Comparison of ENCODE assay signal across 8 cellular contexts in the genomic region with DNA sequence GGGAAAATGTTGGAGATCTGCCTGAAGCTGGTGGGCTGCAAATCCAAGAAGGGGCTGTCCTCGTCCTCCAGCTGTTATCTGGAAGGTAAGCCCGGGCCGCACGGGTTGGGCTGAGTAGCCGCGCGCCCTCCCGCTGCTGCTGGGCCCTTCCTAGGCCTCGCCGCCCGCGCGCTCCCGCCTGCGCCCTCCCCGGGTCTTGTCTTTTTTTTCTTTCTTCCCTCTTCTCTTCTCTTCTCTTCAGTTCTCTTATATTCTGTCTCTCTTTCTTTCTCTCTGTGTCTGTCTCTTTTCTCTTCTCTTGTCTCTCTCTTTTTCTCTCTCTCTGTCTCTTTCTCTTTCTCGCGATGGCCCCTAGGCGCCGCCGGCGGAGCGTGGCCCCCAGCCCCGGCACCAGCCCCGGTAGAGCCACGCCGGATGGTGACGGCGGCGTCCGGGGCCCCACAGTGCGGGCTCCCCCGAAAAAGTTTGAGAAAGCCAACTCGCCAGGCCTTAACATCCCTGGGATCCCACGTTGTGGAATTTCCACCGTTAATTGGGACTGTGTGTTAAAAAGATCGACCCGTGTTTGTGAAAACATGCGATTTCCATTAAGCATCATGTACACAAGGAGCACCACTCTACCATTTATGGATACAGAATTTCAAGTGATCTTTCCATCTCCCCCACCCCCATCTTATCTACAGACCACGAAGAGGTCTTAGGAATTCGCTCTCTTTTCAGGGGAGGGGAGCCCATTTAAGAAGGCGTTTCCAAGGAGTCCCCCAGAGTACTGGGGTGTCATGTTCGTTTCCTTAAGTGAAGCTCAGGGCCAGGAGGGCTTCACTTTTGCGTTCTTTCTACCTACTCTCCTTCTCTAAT. TPM values are rescaled to one million over a fixed set of nuclear protein-coding genes. Genes with fewer than 3 reads are reported as not detected.
DNase-seq lines count a peak whose midpoint lies in the region; ATAC-seq and TF ChIP-seq lines count a peak whose summit lies in the region.

No MANE protein-coding gene starts in this region.

- ATAC-seq in GM21528 (IDR thresholded peaks at IDR 0.05; ENCODE audit: low FRiP score, unreplicated experiment), result peak; percentile 38
- ATAC-seq in activated CD8-positive, alpha-beta memory T cell treated with anti-CD3 and anti-CD28 coated beads, Interleukin-2, amount 10 ng/mL, durations not matched to agents 7 days and 5 days, result peak; percentile 55
- no peak for ATAC-seq in HG03565 (IDR thresholded peaks at IDR 0.05; ENCODE audit: unreplicated experiment)

- peaks cover 18% of the 10 kb centered on the region for H3K4me1 Mint-ChIP-seq in activated CD8-positive, alpha-beta memory T cell treated with anti-CD3 and anti-CD28 coated beads, Interleukin-2, amount 10 ng/mL, durations not matched to agents 7 days and 5 days
- H3K4me1 Mint-ChIP-seq in nephron (peaks cover 77% of the 10 kb centered on the region), type B pancreatic cell (ENCODE audit: unreplicated experiment) (peaks cover 49% of the 10 kb centered on the region)

- peak overlapping the region; percentile 88 for H3K4me3 ChIP-seq in NB4 (ENCODE audit: low read depth, low read length)

- peak overlapping the region; percentile 93 for H3K4me3 Mint-ChIP-seq in activated CD8-positive, alpha-beta memory T cell treated with anti-CD3 and anti-CD28 coated beads, Interleukin-2, amount 10 ng/mL, durations not matched to agents 7 days and 5 days
- H3K4me3 Mint-ChIP-seq in nephron, result peak overlapping the region; percentile 98 to 100 (median 99)
- H3K4me3 Mint-ChIP-seq in type B pancreatic cell, result peak overlapping the region; percentile 99

- peaks cover 7% of the 10 kb centered on the region for H3K27me3 Mint-ChIP-seq in activated CD8-positive, alpha-beta memory T cell treated with anti-CD3 and anti-CD28 coated beads, Interleukin-2, amount 10 ng/mL, durations not matched to agents 7 days and 5 days
- H3K27me3 Mint-ChIP-seq in nephron (ENCODE audit: low read depth) (no peaks in the 10 kb centered on the region), type B pancreatic cell (no peaks in the 10 kb centered on the region)

- TF ChIP-seq POLR2A in NB4 (IDR thresholded peaks at IDR 0.05; ENCODE audit: extremely low read depth, insufficient read length), result no peak

- H3K27ac Mint-ChIP-seq in activated CD8-positive, alpha-beta memory T cell treated with anti-CD3 and anti-CD28 coated beads, Interleukin-2, amount 10 ng/mL, durations not matched to agents 7 days and 5 days, result peak overlapping the region; percentile 94
- H3K27ac Mint-ChIP-seq in nephron, result peak overlapping the region; percentile 100
- peak overlapping the region; percentile 96 for H3K27ac Mint-ChIP-seq in type B pancreatic cell

- TF ChIP-seq CTCF in NB4 (IDR thresholded peaks at IDR 0.05; ENCODE audit: low read depth, low read length) (no peak), nephron (IDR thresholded peaks at IDR 0.05; ENCODE audit: unreplicated experiment in 3 of 3) (no peak), type B pancreatic cell (conservative IDR thresholded peaks at IDR 0.05) (no peak)

- DNase-seq in DMS79 (lab: John Stamatoyannopoulos, UW) (peak; percentile 20), NB4 (ENCODE audit: low read depth) (peak; percentile 70), fibroblast of gingiva (ENCODE audit: low read depth) (peak; percentile 60), type B pancreatic cell (ENCODE audit: extremely low spot score, unreplicated experiment) (no peak)
- DNase-seq in activated CD8-positive, alpha-beta memory T cell treated with anti-CD3 and anti-CD28 coated beads, Interleukin-2, amount 10 ng/mL, durations not matched to agents 7 days and 5 days, result peak; percentile 56

- H3K9me3 Mint-ChIP-seq in activated CD8-positive, alpha-beta memory T cell treated with anti-CD3 and anti-CD28 coated beads, Interleukin-2, amount 10 ng/mL, durations not matched to agents 7 days and 5 days (ENCODE audit: low read depth), result no peaks in the 10 kb centered on the region
- no peaks in the 10 kb centered on the region for H3K9me3 Mint-ChIP-seq in nephron
- no peaks in the 10 kb centered on the region for H3K9me3 Mint-ChIP-seq in type B pancreatic cell

- H3K36me3 Mint-ChIP-seq in activated CD8-positive, alpha-beta memory T cell treated with anti-CD3 and anti-CD28 coated beads, Interleukin-2, amount 10 ng/mL, durations not matched to agents 7 days and 5 days, result peaks cover 3% of the 10 kb centered on the region
- no peaks in the 10 kb centered on the region for H3K36me3 Mint-ChIP-seq in nephron (ENCODE audit: low read depth)
- no peaks in the 10 kb centered on the region for H3K36me3 Mint-ChIP-seq in type B pancreatic cell

- CTCF ChIA-PET in activated CD8-positive, alpha-beta memory T cell treated with anti-CD3 and anti-CD28 coated beads, Interleukin-2, amount 10 ng/mL, durations not matched to agents 7 days and 5 days (lab: Charles Lee), result interaction anchor here (1.2 kb wide), 1 partner anchor 13 kb away, joined by 3 read pairs; no protein-coding TSS in a partner anchor

RNA-seq across cellular contexts. Expression of a gene that starts 0.6 kb away (rescaled TPM):
- 10 to 100 TPM; 34.0 to 36.2 TPM for total RNA-seq in activated CD8-positive, alpha-beta memory T cell treated with anti-CD3 and anti-CD28 coated beads, Interleukin-2, amount 10 ng/mL, durations not matched to agents 7 days and 5 days
- 66.6 and 91.8 TPM in 2 replicates for total RNA-seq in type B pancreatic cell (ENCODE audit: low replicate concordance)
